Comparison of ENCODE assay signal across 9 cellular contexts in genomic region chr3:31247850-31248618, GRCh38.
DNase-seq lines count a peak whose midpoint lies in the region; ATAC-seq and TF ChIP-seq lines count a peak whose summit lies in the region.
"Had no signal": no experiment of that assay in that cellular context is flagged by ENCODE, and none has a peak within 500 bp of the region (broad histone marks: within the 10 kb centered on the region; RNA-seq: fewer than 3 reads in every experiment).

No MANE protein-coding gene starts in this region.

- ATAC-seq in GM19351 (IDR thresholded peaks at IDR 0.05; ENCODE audit: unreplicated experiment) (peak; percentile 43), HG03159 (IDR thresholded peaks at IDR 0.05; ENCODE audit: unreplicated experiment) (peak; percentile 49)
- ATAC-seq in stimulated activated effector memory CD8-positive, alpha-beta T cell treated with anti-CD3 and anti-CD28 coated beads, Interleukin-12 subunit alpha, Interleukin-12 subunit beta, amount 100 ng/mL, for 72 hours: no peak

- peaks cover 8% of the 10 kb centered on the region for H3K36me3 Mint-ChIP-seq in activated T-helper 1 cell treated with anti-CD3 and anti-CD28 coated beads, Interleukin-12 subunit alpha, Interleukin-12 subunit beta, Interleukin-2, Interleukin-4 antibody, amounts not matched to agents 30 ng/mL and 10 ng/mL and 1 ng/mL, durations not matched to agents 14 hours and 24 hours and 36 hours (ENCODE audit: low read depth)
- peaks cover 8% of the 10 kb centered on the region for H3K36me3 Mint-ChIP-seq in stimulated activated effector memory CD8-positive, alpha-beta T cell treated with anti-CD3 and anti-CD28 coated beads, Interleukin-12 subunit alpha, Interleukin-12 subunit beta, amount 100 ng/mL, for 72 hours
- no peaks in the 10 kb centered on the region for H3K36me3 Mint-ChIP-seq in chondrocyte (ENCODE audit: low read depth)
- H3K36me3 Mint-ChIP-seq: CD4-positive, CD25-positive, alpha-beta regulatory T cell had no signal

- H3K27ac ChIP-seq in C4-2B: peak overlapping the region; percentile 31; the same call in 1 of the 2 replicates

- peak overlapping the region; percentile 45 for H3K4me3 Mint-ChIP-seq in activated T-helper 1 cell treated with anti-CD3 and anti-CD28 coated beads, Interleukin-12 subunit alpha, Interleukin-12 subunit beta, Interleukin-2, Interleukin-4 antibody, amounts not matched to agents 30 ng/mL and 10 ng/mL and 1 ng/mL, durations not matched to agents 14 hours and 24 hours and 36 hours
- H3K4me3 Mint-ChIP-seq in stimulated activated effector memory CD8-positive, alpha-beta T cell treated with anti-CD3 and anti-CD28 coated beads, Interleukin-12 subunit alpha, Interleukin-12 subunit beta, amount 100 ng/mL, for 72 hours: no peak overlapping the region
- H3K4me3 Mint-ChIP-seq in chondrocyte (ENCODE audit: unreplicated experiment): no peak overlapping the region
- H3K4me3 Mint-ChIP-seq: CD4-positive, CD25-positive, alpha-beta regulatory T cell had no signal

- intact Hi-C loops in activated T-helper 1 cell treated with anti-CD3 and anti-CD28 coated beads, Interleukin-12 subunit alpha, Interleukin-12 subunit beta, Interleukin-2, Interleukin-4 antibody, amounts not matched to agents 30 ng/mL and 10 ng/mL and 1 ng/mL, durations not matched to agents 14 hours and 24 hours and 36 hours (cut with micrococcal nuclease): loop anchor here (1.0 to 2.0 kb wide), 4 partner anchors 29 to 731 kb away; no protein-coding TSS in a partner anchor
- intact Hi-C loops in cardiac septum (cut with DNase I): no loop called here

- peaks cover 51% of the 10 kb centered on the region for H3K4me1 Mint-ChIP-seq in activated T-helper 1 cell treated with anti-CD3 and anti-CD28 coated beads, Interleukin-12 subunit alpha, Interleukin-12 subunit beta, Interleukin-2, Interleukin-4 antibody, amounts not matched to agents 30 ng/mL and 10 ng/mL and 1 ng/mL, durations not matched to agents 14 hours and 24 hours and 36 hours (ENCODE audit: low read depth)
- H3K4me1 Mint-ChIP-seq in stimulated activated effector memory CD8-positive, alpha-beta T cell treated with anti-CD3 and anti-CD28 coated beads, Interleukin-12 subunit alpha, Interleukin-12 subunit beta, amount 100 ng/mL, for 72 hours: peaks cover 47% of the 10 kb centered on the region
- H3K4me1 Mint-ChIP-seq in chondrocyte (ENCODE audit: low read depth): no peaks in the 10 kb centered on the region

- no peak for TF ChIP-seq CTCF in C4-2B (conservative IDR thresholded peaks at IDR 0.05)
- TF ChIP-seq CTCF in chondrocyte (IDR thresholded peaks at IDR 0.05): no peak

- DNase-seq in activated T-helper 1 cell treated with anti-CD3 and anti-CD28 coated beads, Interleukin-12 subunit alpha, Interleukin-12 subunit beta, Interleukin-2, Interleukin-4 antibody, amounts not matched to agents 30 ng/mL and 10 ng/mL and 1 ng/mL, durations not matched to agents 14 hours and 24 hours and 36 hours (ENCODE audit: low spot score): no peak
- DNase-seq in stimulated activated naive CD4-positive, alpha-beta T cell treated with Interleukin-2 at 50 U/mL for 16 hours (lab: John Stamatoyannopoulos, UW): no peak
- DNase-seq in stimulated activated effector memory CD8-positive, alpha-beta T cell treated with anti-CD3 and anti-CD28 coated beads, Interleukin-12 subunit alpha, Interleukin-12 subunit beta, amount 100 ng/mL, for 72 hours (ENCODE audit: low spot score in 2 of 2): no peak
- DNase-seq in chondrocyte (ENCODE audit: low spot score) (no peak), cardiac septum (ENCODE audit: low spot score) (no peak)
- DNase-seq: CD4-positive, CD25-positive, alpha-beta regulatory T cell had no signal

- no peaks in the 10 kb centered on the region for H3K27me3 Mint-ChIP-seq in activated T-helper 1 cell treated with anti-CD3 and anti-CD28 coated beads, Interleukin-12 subunit alpha, Interleukin-12 subunit beta, Interleukin-2, Interleukin-4 antibody, amounts not matched to agents 30 ng/mL and 10 ng/mL and 1 ng/mL, durations not matched to agents 14 hours and 24 hours and 36 hours (ENCODE audit: insufficient read depth)
- no peaks in the 10 kb centered on the region for H3K27me3 Mint-ChIP-seq in chondrocyte (ENCODE audit: low read depth)
- H3K27me3 Mint-ChIP-seq: CD4-positive, CD25-positive, alpha-beta regulatory T cell had no signal

- H3K9me3 Mint-ChIP-seq in activated T-helper 1 cell treated with anti-CD3 and anti-CD28 coated beads, Interleukin-12 subunit alpha, Interleukin-12 subunit beta, Interleukin-2, Interleukin-4 antibody, amounts not matched to agents 30 ng/mL and 10 ng/mL and 1 ng/mL, durations not matched to agents 14 hours and 24 hours and 36 hours: peaks cover 14% of the 10 kb centered on the region
- H3K9me3 Mint-ChIP-seq in stimulated activated effector memory CD8-positive, alpha-beta T cell treated with anti-CD3 and anti-CD28 coated beads, Interleukin-12 subunit alpha, Interleukin-12 subunit beta, amount 100 ng/mL, for 72 hours: no peaks in the 10 kb centered on the region
- no peaks in the 10 kb centered on the region for H3K9me3 Mint-ChIP-seq in chondrocyte (ENCODE audit: low read depth)

- H3K27ac Mint-ChIP-seq in activated T-helper 1 cell treated with anti-CD3 and anti-CD28 coated beads, Interleukin-12 subunit alpha, Interleukin-12 subunit beta, Interleukin-2, Interleukin-4 antibody, amounts not matched to agents 30 ng/mL and 10 ng/mL and 1 ng/mL, durations not matched to agents 14 hours and 24 hours and 36 hours: peak overlapping the region; percentile 75
- no peak overlapping the region for H3K27ac Mint-ChIP-seq in stimulated activated effector memory CD8-positive, alpha-beta T cell treated with anti-CD3 and anti-CD28 coated beads, Interleukin-12 subunit alpha, Interleukin-12 subunit beta, amount 100 ng/mL, for 72 hours
- no peak overlapping the region for H3K27ac Mint-ChIP-seq in chondrocyte (ENCODE audit: unreplicated experiment)
